Comparison of ENCODE assay signal across 9 cellular contexts in the genomic region with DNA sequence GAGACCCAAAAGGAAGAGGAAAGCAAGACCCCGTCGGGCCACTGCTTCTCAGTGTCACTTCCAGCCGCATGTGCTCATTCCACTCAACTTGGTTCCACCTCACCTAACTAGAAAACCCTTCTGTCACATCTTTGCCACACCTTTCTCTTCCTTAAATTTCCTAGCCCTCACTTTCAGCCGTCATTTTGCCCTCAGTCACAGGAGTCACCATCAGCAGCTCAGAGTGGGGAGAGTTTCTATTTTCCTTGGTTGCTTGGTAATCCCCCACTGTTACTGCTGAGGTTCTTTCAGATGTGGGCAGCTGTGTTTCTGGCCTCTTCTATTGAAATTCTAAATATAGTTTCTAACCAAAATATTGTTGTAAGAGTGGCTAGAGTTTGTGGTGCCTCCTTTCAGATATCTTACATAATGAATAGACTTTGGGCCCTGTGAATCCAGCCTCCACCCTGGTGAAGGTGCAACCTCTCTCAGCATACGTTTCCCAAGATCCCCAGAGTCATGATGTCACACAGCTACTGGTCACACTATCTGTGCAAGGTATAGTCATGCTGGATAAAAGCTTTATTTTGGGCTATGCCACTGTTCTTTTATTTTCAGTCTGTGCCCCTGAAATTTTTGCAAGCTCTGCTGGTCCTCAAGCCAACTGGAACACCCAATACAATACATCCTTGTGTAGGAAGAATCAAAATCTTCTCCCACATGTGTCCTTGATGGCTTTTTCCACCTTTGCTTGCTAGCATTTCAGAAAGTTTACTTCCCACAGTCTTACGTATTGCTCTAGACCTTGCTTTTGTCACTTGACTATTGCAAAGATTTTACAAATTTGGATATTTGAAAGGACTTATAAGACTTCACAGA. TPM values are rescaled to one million over a fixed set of nuclear protein-coding genes. Genes with fewer than 3 reads are reported as not detected.
A peak's percentile ranks its signal among the peaks of the same experiment; 100 is the strongest.
DNase-seq lines count a peak whose midpoint lies in the region; ATAC-seq lines count a peak whose summit lies in the region.
"Had no signal": no experiment of that assay in that cellular context is flagged by ENCODE, and none has a peak within 500 bp of the region (broad histone marks: within the 10 kb centered on the region; RNA-seq: fewer than 3 reads in every experiment).

No MANE protein-coding gene starts in this region.

- peak overlapping the region; percentile 69 for H3K27ac Mint-ChIP-seq in activated T-helper 17 cell treated with anti-CD3 and anti-CD28 coated beads, Interleukin-2, amount 50 U/mL, for 72 hours

- peak; percentile 6 for DNase-seq in activated CD4-positive, alpha-beta T cell treated with anti-CD3 and anti-CD28 coated beads, Interleukin-2, amount 50 U/mL, for 1 hour
- no peak for DNase-seq in activated CD4-positive, alpha-beta T cell treated with anti-CD3 and anti-CD28 coated beads for 4 hours
- DNase-seq in stimulated activated naive CD8-positive, alpha-beta T cell treated with anti-CD3 and anti-CD28 coated beads, Interleukin-15, Interleukin-2, amounts not matched to agents 100 U/mL and 50 U/mL, for 24 hours: peak; percentile 14
- DNase-seq in Kasumi-1 (lab: John Stamatoyannopoulos, UW): no peak
- no peak for DNase-seq in NK-92 treated with Interleukin-12 subunit alpha and Interleukin-12 subunit beta, amount 100 ng/mL, for 24 hours (lab: John Stamatoyannopoulos, UW)
- no peak for DNase-seq in RKO (ENCODE audit: low spot score)

- H3K36me3 Mint-ChIP-seq in activated T-helper 17 cell treated with anti-CD3 and anti-CD28 coated beads, Interleukin-2, amount 50 U/mL, for 72 hours (ENCODE audit: low read depth): peaks cover 29% of the 10 kb centered on the region

- H3K4me3 Mint-ChIP-seq in activated T-helper 17 cell treated with anti-CD3 and anti-CD28 coated beads, Interleukin-2, amount 50 U/mL, for 72 hours: no peak overlapping the region

- peaks cover 23% of the 10 kb centered on the region for H3K4me1 Mint-ChIP-seq in activated T-helper 17 cell treated with anti-CD3 and anti-CD28 coated beads, Interleukin-2, amount 50 U/mL, for 72 hours

- H3K27me3 Mint-ChIP-seq in activated T-helper 17 cell treated with anti-CD3 and anti-CD28 coated beads, Interleukin-2, amount 50 U/mL, for 72 hours: no peaks in the 10 kb centered on the region

- ATAC-seq in HG02763 (IDR thresholded peaks at IDR 0.05; ENCODE audit: unreplicated experiment): peak; percentile 51
- ATAC-seq in activated T-helper 17 cell treated with anti-CD3 and anti-CD28 coated beads, Interleukin-2, amount 50 U/mL, for 72 hours (replicated peaks): no peak
- ATAC-seq in stimulated activated naive CD8-positive, alpha-beta T cell treated with anti-CD3 and anti-CD28 coated beads, Interleukin-15, Interleukin-2, amounts not matched to agents 100 U/mL and 50 U/mL, for 24 hours: peak; percentile 57
- ATAC-seq: K562 had no signal

- H3K9me3 Mint-ChIP-seq in activated T-helper 17 cell treated with anti-CD3 and anti-CD28 coated beads, Interleukin-2, amount 50 U/mL, for 72 hours: no peaks in the 10 kb centered on the region

RNA-seq across cellular contexts. Expression of a gene that starts 9.2 kb away (rescaled TPM):
- 1 to 10 TPM; 1.8 to 2.3 TPM for total RNA-seq in activated T-helper 17 cell treated with anti-CD3 and anti-CD28 coated beads, Interleukin-2, amount 50 U/mL, for 72 hours

Comparison
In these comparisons a context has a peak if more than half of its experiments do, and no peak if none do; other contexts are left out.
1. DNase-seq: peak in activated CD4-positive, alpha-beta T cell treated with anti-CD3 and anti-CD28 coated beads, Interleukin-2, amount 50 U/mL, for 1 hour (single experiment) and stimulated activated naive CD8-positive, alpha-beta T cell treated with anti-CD3 and anti-CD28 coated beads, Interleukin-15, Interleukin-2, amounts not matched to agents 100 U/mL and 50 U/mL, for 24 hours (single experiment); none in activated CD4-positive, alpha-beta T cell treated with anti-CD3 and anti-CD28 coated beads for 4 hours (0 of 2), Kasumi-1 (0 of 2), NK-92 treated with Interleukin-12 subunit alpha and Interleukin-12 subunit beta, amount 100 ng/mL, for 24 hours (single experiment) and RKO (single experiment).